Comparison of ENCODE assay signal across 18 cellular contexts in genomic region chr9:133741716-133742115, GRCh38. TPM values are rescaled to one million over a fixed set of nuclear protein-coding genes. Genes with fewer than 3 reads are reported as not detected.
A peak's percentile ranks its signal among the peaks of the same experiment; 100 is the strongest.
DNase-seq lines count a peak whose midpoint lies in the region; ATAC-seq and TF ChIP-seq lines count a peak whose summit lies in the region.
"Had no signal": no experiment of that assay in that cellular context is flagged by ENCODE, and none has a peak within 500 bp of the region (broad histone marks: within the 10 kb centered on the region; RNA-seq: fewer than 3 reads in every experiment).

No MANE protein-coding gene starts in this region.

- no peak overlapping the region for H3K27ac ChIP-seq in coronary artery
- H3K27ac ChIP-seq: 22Rv1 had no signal

- H3K27me3 Mint-ChIP-seq in type B pancreatic cell, result peaks cover 4% of the 10 kb centered on the region

- H3K27ac Mint-ChIP-seq in type B pancreatic cell, result no peak overlapping the region
- H3K27ac Mint-ChIP-seq: CD14-positive monocyte; CD8-positive, alpha-beta T cell; HFFc6 had no signal

- intact Hi-C loops in sciatic nerve (cut with DNase I), result no loop called here

- no peaks in the 10 kb centered on the region for H3K9me3 Mint-ChIP-seq in type B pancreatic cell
- H3K9me3 Mint-ChIP-seq: CD8-positive, alpha-beta T cell; HFFc6 had no signal

- no peak overlapping the region for H3K4me3 ChIP-seq in coronary artery

- H3K4me1 Mint-ChIP-seq in type B pancreatic cell (ENCODE audit: unreplicated experiment), result peaks cover 2% of the 10 kb centered on the region

- no peak overlapping the region for H3K4me3 Mint-ChIP-seq in type B pancreatic cell
- H3K4me3 Mint-ChIP-seq: CD8-positive, alpha-beta T cell; HFFc6 had no signal

- H3K36me3 Mint-ChIP-seq in type B pancreatic cell, result no peaks in the 10 kb centered on the region
- H3K36me3 Mint-ChIP-seq: CD14-positive monocyte; CD8-positive, alpha-beta T cell had no signal

- TF ChIP-seq CTCF in coronary artery (IDR thresholded peaks at IDR 0.05) (no peak), type B pancreatic cell (conservative IDR thresholded peaks at IDR 0.05) (no peak)

- no peak for ATAC-seq in sciatic nerve
- ATAC-seq: CD8-positive, alpha-beta T cell had no signal

- peak; percentile 48 for DNase-seq in activated effector memory CD4-positive, alpha-beta T cell treated with anti-CD3 and anti-CD28 coated beads, Interleukin-2, amount 50 U/mL, for 16 hours
- DNase-seq in activated effector memory CD4-positive, alpha-beta T cell treated with Interleukin-2 at 50 U/mL for 16 hours, result no peak
- DNase-seq in coronary artery (ENCODE audit: low spot score) (peak; percentile 66), mesenteric fat pad (ENCODE audit: low spot score) (peak; percentile 87), type B pancreatic cell (ENCODE audit: extremely low spot score, unreplicated experiment) (peak; percentile 57), kidney tubule cell (ENCODE audit: low spot score) (no peak), SW 1271 (lab: John Stamatoyannopoulos, UW) (no peak), sciatic nerve (ENCODE audit: low spot score) (no peak)
- DNase-seq: CD8-positive, alpha-beta T cell; COR-L47; DMS153; DMS79 treated with DMSO at 0.1 percent for 48 hours; EL; GDM1; HCEC 1CT; HFFc6 had no signal

RNA-seq across cellular contexts. Expression of gene SARDH, which starts 3.6 kb away (rescaled TPM):
- 0.87 TPM for total RNA-seq in mesenteric fat pad
- 0.76 and 6.8 TPM in 2 replicates for total RNA-seq in type B pancreatic cell (ENCODE audit: low replicate concordance)
- total RNA-seq in sciatic nerve, result 6.0 TPM

Comparison
In these comparisons a context has a peak if more than half of its experiments do, and no peak if none do; other contexts are left out.
1. DNase-seq: peak in activated effector memory CD4-positive, alpha-beta T cell treated with anti-CD3 and anti-CD28 coated beads, Interleukin-2, amount 50 U/mL, for 16 hours (single experiment), coronary artery (single experiment), mesenteric fat pad (single experiment) and type B pancreatic cell (single experiment); none in activated effector memory CD4-positive, alpha-beta T cell treated with Interleukin-2 at 50 U/mL for 16 hours (single experiment), kidney tubule cell (single experiment), SW 1271 (0 of 2) and sciatic nerve (single experiment).